In genomic region chr12:26250801-26251200, GRCh38 we compare ENCODE assay signal across 1 cellular context.
TF ChIP-seq lines count a peak whose summit lies in the region.

No MANE protein-coding gene starts in this region.

TF ChIP-seq in endothelial cell of umbilical vein, 7 proteins besides CTCF, POLR2A, EP300 and RAD21 (continued from another document):
- TF ChIP-seq JUN (IDR thresholded peaks at IDR 0.05; ENCODE audit: borderline replicate concordance, insufficient read depth, insufficient read length, low read depth) (no peak), EZH2 (IDR thresholded peaks at IDR 0.05; ENCODE audit: borderline replicate concordance, low read depth, low read length, severe bottlenecking) (no peak), MYC (IDR thresholded peaks at IDR 0.05; ENCODE audit: low read depth, low read length) (no peak), FOS (IDR thresholded peaks at IDR 0.05; ENCODE audit: borderline replicate concordance, insufficient read depth, low read length) (no peak), POLR2AphosphoS5 (IDR thresholded peaks at IDR 0.05; ENCODE audit: insufficient read depth, low read depth, low read length) (no peak), MAX (IDR thresholded peaks at IDR 0.05; ENCODE audit: insufficient read depth, insufficient read length) (no peak)
